ENCODE assay signal across 19 cellular contexts in the genomic region with DNA sequence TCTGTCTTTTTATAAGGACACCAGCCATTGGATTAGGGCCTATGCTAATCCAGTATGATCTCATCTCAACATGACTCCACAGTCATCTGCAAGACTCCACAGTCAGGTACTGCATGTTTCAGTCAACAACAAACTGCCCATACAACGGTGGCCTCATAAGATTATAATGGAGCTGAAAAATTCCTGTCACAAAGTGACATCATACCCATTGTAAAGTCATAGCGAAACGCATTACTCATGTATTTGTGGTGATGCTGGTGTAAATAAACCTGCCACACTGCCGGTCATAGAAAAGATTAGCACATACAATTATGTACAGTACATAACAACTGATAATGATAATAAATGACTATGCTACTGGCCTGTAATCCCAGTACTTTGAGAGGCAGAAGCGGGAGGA.
DNase-seq lines count a peak whose midpoint lies in the region; ATAC-seq lines count a peak whose summit lies in the region.
"Had no signal": no experiment of that assay in that cellular context is flagged by ENCODE, and none has a peak within 500 bp of the region (broad histone marks: within the 10 kb centered on the region; RNA-seq: fewer than 3 reads in every experiment).

No MANE protein-coding gene starts in this region.

- H3K36me3 Mint-ChIP-seq in T-helper 2 cell treated with Interferon-gamma antibody and Interleukin-4, amounts not matched to agents 5 μg/mL and 100 μg/mL, for 36 hours (ENCODE audit: low read depth) = no peaks in the 10 kb centered on the region

- H3K4me1 Mint-ChIP-seq in T-helper 2 cell treated with Interferon-gamma antibody and Interleukin-4, amounts not matched to agents 5 μg/mL and 100 μg/mL, for 36 hours (ENCODE audit: low read depth) = peaks cover 1% of the 10 kb centered on the region
- H3K4me1 Mint-ChIP-seq: T-helper 17 cell had no signal

- DNase-seq in H4 (ENCODE audit: low spot score) (peak; percentile 84), iris pigment epithelial cell (ENCODE audit: low read depth) (peak; percentile 23), epidermal melanocyte (ENCODE audit: insufficient read length, low spot score) (no peak), LoVo (ENCODE audit: low spot score) (no peak)
- peak; percentile 7 for DNase-seq in T-helper 2 cell treated with Interferon-gamma antibody and Interleukin-4, amounts not matched to agents 5 μg/mL and 100 μg/mL, for 36 hours (ENCODE audit: low spot score)
- DNase-seq: activated CD4-positive, alpha-beta T cell treated with anti-CD3 and anti-CD28 coated beads for 1 hour; activated T-cell treated with anti-CD3 and anti-CD28 coated beads, Interleukin-2, amount 50 U/mL, for 48 hours; adrenal gland; Caco-2; cerebellar nuclear complex; NCI-H1092; NCI-H2107; occipital lobe; Right ventricle myocardium superior; T-helper 17 cell had no signal

- H3K9me3 Mint-ChIP-seq in T-helper 2 cell treated with Interferon-gamma antibody and Interleukin-4, amounts not matched to agents 5 μg/mL and 100 μg/mL, for 36 hours = no peaks in the 10 kb centered on the region

- H3K27ac Mint-ChIP-seq in T-helper 2 cell treated with Interferon-gamma antibody and Interleukin-4, amounts not matched to agents 5 μg/mL and 100 μg/mL, for 36 hours = no peak overlapping the region
- H3K27ac Mint-ChIP-seq: T-helper 17 cell had no signal

- ATAC-seq in GM18520 (IDR thresholded peaks at IDR 0.05; ENCODE audit: unreplicated experiment) (peak; percentile 62), GM19023 (IDR thresholded peaks at IDR 0.05; ENCODE audit: unreplicated experiment) (no peak)
- ATAC-seq: HCT116, left lobe of liver, T-helper 17 cell had no signal

- H3K27me3 Mint-ChIP-seq in T-helper 2 cell treated with Interferon-gamma antibody and Interleukin-4, amounts not matched to agents 5 μg/mL and 100 μg/mL, for 36 hours (ENCODE audit: low read depth) = peaks cover 18% of the 10 kb centered on the region

- no peak overlapping the region for H3K4me3 Mint-ChIP-seq in T-helper 2 cell treated with Interferon-gamma antibody and Interleukin-4, amounts not matched to agents 5 μg/mL and 100 μg/mL, for 36 hours
- H3K4me3 Mint-ChIP-seq: T-helper 17 cell had no signal

Comparison
In these comparisons a context has a peak if more than half of its experiments do, and no peak if none do; other contexts are left out.
1. DNase-seq: peak in H4 (single experiment), T-helper 2 cell treated with Interferon-gamma antibody and Interleukin-4, amounts not matched to agents 5 μg/mL and 100 μg/mL, for 36 hours (single experiment) and iris pigment epithelial cell (single experiment); none in epidermal melanocyte (single experiment) and LoVo (single experiment).